1 cellular context compared by ENCODE assay signal in the genomic region with DNA sequence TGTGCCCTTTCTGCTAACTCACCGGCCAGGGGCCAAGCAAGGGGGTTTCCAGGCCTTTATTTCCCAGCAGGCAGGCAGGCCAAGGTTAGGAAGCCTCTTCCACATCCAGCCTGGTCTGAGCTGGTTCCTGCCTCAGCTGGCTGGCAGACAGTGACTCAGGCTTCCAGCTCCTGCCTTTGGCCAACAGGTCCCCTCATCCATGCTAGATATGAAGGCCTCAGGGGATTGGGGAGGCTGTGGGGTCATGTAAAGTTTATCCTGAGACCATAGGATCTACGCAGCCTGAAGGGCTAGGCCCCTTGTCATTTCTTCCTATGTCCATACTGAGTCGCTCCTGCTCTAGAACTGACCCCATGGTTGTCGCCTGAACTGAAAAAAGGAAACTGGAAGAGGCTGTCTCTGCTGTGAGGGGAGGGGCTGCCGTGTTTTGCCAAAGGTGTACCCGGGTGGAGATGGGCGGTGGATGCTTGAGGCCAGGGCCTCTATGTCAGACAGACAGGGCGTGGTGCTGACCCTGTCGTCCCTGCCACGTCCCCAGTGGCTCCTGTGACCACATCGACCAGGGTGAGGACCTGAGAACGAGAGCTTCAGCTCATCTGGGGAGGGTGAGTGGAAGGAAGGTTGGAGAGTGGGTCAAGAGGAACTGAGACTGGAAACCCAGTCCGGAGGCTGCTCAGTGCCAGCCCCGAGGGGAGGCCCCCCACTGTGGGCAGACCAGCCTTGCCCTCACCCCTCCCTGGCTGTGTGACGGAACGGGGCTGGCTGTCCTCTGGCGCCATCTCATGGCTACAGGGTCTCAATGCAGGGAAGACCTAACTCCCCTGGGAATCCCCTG.
A peak's percentile ranks its signal among the peaks of the same experiment; 100 is the strongest.
TF ChIP-seq lines count a peak whose summit lies in the region.

No MANE protein-coding gene starts in this region.

TF ChIP-seq in K562, 482 proteins besides CTCF, POLR2A, EP300 and RAD21 (continued from another document and continues in another):
- TF ChIP-seq CBX8 (IDR thresholded peaks at IDR 0.05; ENCODE audit: borderline replicate concordance, extremely low read depth, low read depth, low read length, poor library complexity, severe bottlenecking) (no peak), BMI1 (IDR thresholded peaks at IDR 0.05; ENCODE audit: low read length) (no peak), ILK (tag; IDR thresholded peaks at IDR 0.05; ENCODE audit: borderline replicate concordance, low read depth) (no peak), ZFPM2 (CRISPR knock-in tag; IDR thresholded peaks at IDR 0.05) (no peak), MBD1 (CRISPR knock-in tag; IDR thresholded peaks at IDR 0.05) (no peak), YBX1 (IDR thresholded peaks at IDR 0.05) (no peak), RB1 (IDR thresholded peaks at IDR 0.05; ENCODE audit: low read depth) (peak; percentile 62; the same call in 1 of the 2 replicates), ZNF655 (CRISPR knock-in tag; IDR thresholded peaks at IDR 0.05) (no peak), ZNF431 (CRISPR knock-in tag; IDR thresholded peaks at IDR 0.05) (no peak), GABPB1 (CRISPR knock-in tag; IDR thresholded peaks at IDR 0.05) (0 out of 2 replicates have a peak, but pooled peaks have one; percentile 23), SMAD1 (IDR thresholded peaks at IDR 0.05; ENCODE audit: low read depth, low read length, partially characterized antibody) (no peak), RFX1 (IDR thresholded peaks at IDR 0.05) (no peak), E2F1 (CRISPR knock-in tag; IDR thresholded peaks at IDR 0.05) (no peak), XRCC5 (IDR thresholded peaks at IDR 0.05; ENCODE audit: low read depth, low read length) (peak; percentile 16; the same call in 1 of the 2 replicates), CC2D1A (IDR thresholded peaks at IDR 0.05) (peak; percentile 61), HIVEP1 (CRISPR knock-in tag; IDR thresholded peaks at IDR 0.05) (no peak), ZNF584 (CRISPR knock-in tag; IDR thresholded peaks at IDR 0.05; ENCODE audit: low read depth) (no peak), TFAP4 (CRISPR knock-in tag; IDR thresholded peaks at IDR 0.05; ENCODE audit: borderline replicate concordance) (peak; percentile 47; the same call in 1 of the 2 replicates), GATA2 (CRISPR knock-in tag; IDR thresholded peaks at IDR 0.05) (no peak), MEF2A (IDR thresholded peaks at IDR 0.05; ENCODE audit: control insufficient read depth, low read depth, low read length) (no peak), NFIC (IDR thresholded peaks at IDR 0.05) (0 out of 2 replicates have a peak, but pooled peaks have one; percentile 6), NFATC3 (IDR thresholded peaks at IDR 0.05) (no peak), PHF21A (IDR thresholded peaks at IDR 0.05; ENCODE audit: borderline replicate concordance, low read depth) (no peak), KLF10 (CRISPR knock-in tag; IDR thresholded peaks at IDR 0.05) (no peak), ADNP (tag; IDR thresholded peaks at IDR 0.05) (peak; percentile 7; the same call in 1 of the 2 replicates), USF2 (CRISPR knock-in tag; IDR thresholded peaks at IDR 0.05) (no peak), CBFA2T2 (conservative IDR thresholded peaks at IDR 0.05) (no peak), THAP7 (CRISPR knock-in tag; IDR thresholded peaks at IDR 0.05) (no peak), SREBF2 (CRISPR knock-in tag; IDR thresholded peaks at IDR 0.05) (no peak), HDAC6 (IDR thresholded peaks at IDR 0.05; ENCODE audit: low read depth, low read length) (no peak), ATF1 (CRISPR knock-in tag; IDR thresholded peaks at IDR 0.05) (no peak), ATF1 (tag; IDR thresholded peaks at IDR 0.05) (peak; percentile 63), RBM34 (IDR thresholded peaks at IDR 0.05; ENCODE audit: borderline replicate concordance, insufficient read depth, low read length) (no peak), BRD9 (IDR thresholded peaks at IDR 0.05; ENCODE audit: low read depth, partially characterized antibody) (peak; percentile 63), TAF9B (IDR thresholded peaks at IDR 0.05; ENCODE audit: partially characterized antibody) (no peak), WHSC1 (IDR thresholded peaks at IDR 0.05; ENCODE audit: low read length) (no peak), HNRNPL (IDR thresholded peaks at IDR 0.05; ENCODE audit: low read depth, low read length) (0 out of 2 replicates have a peak, but pooled peaks have one; percentile 33), FOXJ3 (CRISPR knock-in tag; IDR thresholded peaks at IDR 0.05) (no peak), ZNF121 (CRISPR knock-in tag; conservative IDR thresholded peaks at IDR 0.05) (no peak), PHF20 (IDR thresholded peaks at IDR 0.05; ENCODE audit: partially characterized antibody) (no peak), NR2C1 (IDR thresholded peaks at IDR 0.05) (peak; percentile 66), NR2C1 (tag; IDR thresholded peaks at IDR 0.05) (no peak), FUS (optimal IDR thresholded peaks at IDR 0.05; ENCODE audit: low read depth, low read length) (no peak), SMC3 (conservative IDR thresholded peaks at IDR 0.05; ENCODE audit: insufficient read depth, low read depth, low read length) (peak; percentile 73), ZNF282 (CRISPR knock-in tag; IDR thresholded peaks at IDR 0.05) (no peak), POU5F1 (IDR thresholded peaks at IDR 0.05; ENCODE audit: borderline replicate concordance, low read depth, low read length, partially characterized antibody) (no peak), ARHGAP35 (IDR thresholded peaks at IDR 0.05; ENCODE audit: partially characterized antibody) (no peak), DPF2 (IDR thresholded peaks at IDR 0.05) (no peak), ELF1 (tag; IDR thresholded peaks at IDR 0.05) (no peak)
- TF ChIP-seq, protein P1, sequence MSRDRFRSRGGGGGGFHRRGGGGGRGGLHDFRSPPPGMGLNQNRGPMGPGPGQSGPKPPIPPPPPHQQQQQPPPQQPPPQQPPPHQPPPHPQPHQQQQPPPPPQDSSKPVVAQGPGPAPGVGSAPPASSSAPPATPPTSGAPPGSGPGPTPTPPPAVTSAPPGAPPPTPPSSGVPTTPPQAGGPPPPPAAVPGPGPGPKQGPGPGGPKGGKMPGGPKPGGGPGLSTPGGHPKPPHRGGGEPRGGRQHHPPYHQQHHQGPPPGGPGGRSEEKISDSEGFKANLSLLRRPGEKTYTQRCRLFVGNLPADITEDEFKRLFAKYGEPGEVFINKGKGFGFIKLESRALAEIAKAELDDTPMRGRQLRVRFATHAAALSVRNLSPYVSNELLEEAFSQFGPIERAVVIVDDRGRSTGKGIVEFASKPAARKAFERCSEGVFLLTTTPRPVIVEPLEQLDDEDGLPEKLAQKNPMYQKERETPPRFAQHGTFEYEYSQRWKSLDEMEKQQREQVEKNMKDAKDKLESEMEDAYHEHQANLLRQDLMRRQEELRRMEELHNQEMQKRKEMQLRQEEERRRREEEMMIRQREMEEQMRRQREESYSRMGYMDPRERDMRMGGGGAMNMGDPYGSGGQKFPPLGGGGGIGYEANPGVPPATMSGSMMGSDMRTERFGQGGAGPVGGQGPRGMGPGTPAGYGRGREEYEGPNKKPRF (IDR thresholded peaks at IDR 0.05; ENCODE audit: low read depth, low read length), result no peak
- TF ChIP-seq, protein P2, sequence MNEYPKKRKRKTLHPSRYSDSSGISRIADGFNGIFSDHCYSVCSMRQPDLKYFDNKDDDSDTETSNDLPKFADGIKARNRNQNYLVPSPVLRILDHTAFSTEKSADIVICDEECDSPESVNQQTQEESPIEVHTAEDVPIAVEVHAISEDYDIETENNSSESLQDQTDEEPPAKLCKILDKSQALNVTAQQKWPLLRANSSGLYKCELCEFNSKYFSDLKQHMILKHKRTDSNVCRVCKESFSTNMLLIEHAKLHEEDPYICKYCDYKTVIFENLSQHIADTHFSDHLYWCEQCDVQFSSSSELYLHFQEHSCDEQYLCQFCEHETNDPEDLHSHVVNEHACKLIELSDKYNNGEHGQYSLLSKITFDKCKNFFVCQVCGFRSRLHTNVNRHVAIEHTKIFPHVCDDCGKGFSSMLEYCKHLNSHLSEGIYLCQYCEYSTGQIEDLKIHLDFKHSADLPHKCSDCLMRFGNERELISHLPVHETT (CRISPR knock-in tag; conservative IDR thresholded peaks at IDR 0.05 in 1 of 2, IDR thresholded peaks at IDR 0.05 in 1 of 2), result no peak
- TF ChIP-seq, protein P3, sequence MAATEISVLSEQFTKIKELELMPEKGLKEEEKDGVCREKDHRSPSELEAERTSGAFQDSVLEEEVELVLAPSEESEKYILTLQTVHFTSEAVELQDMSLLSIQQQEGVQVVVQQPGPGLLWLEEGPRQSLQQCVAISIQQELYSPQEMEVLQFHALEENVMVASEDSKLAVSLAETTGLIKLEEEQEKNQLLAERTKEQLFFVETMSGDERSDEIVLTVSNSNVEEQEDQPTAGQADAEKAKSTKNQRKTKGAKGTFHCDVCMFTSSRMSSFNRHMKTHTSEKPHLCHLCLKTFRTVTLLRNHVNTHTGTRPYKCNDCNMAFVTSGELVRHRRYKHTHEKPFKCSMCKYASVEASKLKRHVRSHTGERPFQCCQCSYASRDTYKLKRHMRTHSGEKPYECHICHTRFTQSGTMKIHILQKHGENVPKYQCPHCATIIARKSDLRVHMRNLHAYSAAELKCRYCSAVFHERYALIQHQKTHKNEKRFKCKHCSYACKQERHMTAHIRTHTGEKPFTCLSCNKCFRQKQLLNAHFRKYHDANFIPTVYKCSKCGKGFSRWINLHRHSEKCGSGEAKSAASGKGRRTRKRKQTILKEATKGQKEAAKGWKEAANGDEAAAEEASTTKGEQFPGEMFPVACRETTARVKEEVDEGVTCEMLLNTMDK (IDR thresholded peaks at IDR 0.05; ENCODE audit: borderline replicate concordance, insufficient read depth, low read depth, low read length, poor library complexity, severe bottlenecking), result no peak
- TF ChIP-seq, protein P4, sequence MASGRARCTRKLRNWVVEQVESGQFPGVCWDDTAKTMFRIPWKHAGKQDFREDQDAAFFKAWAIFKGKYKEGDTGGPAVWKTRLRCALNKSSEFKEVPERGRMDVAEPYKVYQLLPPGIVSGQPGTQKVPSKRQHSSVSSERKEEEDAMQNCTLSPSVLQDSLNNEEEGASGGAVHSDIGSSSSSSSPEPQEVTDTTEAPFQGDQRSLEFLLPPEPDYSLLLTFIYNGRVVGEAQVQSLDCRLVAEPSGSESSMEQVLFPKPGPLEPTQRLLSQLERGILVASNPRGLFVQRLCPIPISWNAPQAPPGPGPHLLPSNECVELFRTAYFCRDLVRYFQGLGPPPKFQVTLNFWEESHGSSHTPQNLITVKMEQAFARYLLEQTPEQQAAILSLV (tag; IDR thresholded peaks at IDR 0.05), result no peak
- TF ChIP-seq, protein P5, sequence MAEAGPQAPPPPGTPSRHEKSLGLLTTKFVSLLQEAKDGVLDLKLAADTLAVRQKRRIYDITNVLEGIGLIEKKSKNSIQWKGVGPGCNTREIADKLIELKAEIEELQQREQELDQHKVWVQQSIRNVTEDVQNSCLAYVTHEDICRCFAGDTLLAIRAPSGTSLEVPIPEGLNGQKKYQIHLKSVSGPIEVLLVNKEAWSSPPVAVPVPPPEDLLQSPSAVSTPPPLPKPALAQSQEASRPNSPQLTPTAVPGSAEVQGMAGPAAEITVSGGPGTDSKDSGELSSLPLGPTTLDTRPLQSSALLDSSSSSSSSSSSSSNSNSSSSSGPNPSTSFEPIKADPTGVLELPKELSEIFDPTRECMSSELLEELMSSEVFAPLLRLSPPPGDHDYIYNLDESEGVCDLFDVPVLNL (CRISPR knock-in tag; IDR thresholded peaks at IDR 0.05; ENCODE audit: low read depth), result no peak
